Comparison of ENCODE assay signal across 8 cellular contexts in the genomic region with DNA sequence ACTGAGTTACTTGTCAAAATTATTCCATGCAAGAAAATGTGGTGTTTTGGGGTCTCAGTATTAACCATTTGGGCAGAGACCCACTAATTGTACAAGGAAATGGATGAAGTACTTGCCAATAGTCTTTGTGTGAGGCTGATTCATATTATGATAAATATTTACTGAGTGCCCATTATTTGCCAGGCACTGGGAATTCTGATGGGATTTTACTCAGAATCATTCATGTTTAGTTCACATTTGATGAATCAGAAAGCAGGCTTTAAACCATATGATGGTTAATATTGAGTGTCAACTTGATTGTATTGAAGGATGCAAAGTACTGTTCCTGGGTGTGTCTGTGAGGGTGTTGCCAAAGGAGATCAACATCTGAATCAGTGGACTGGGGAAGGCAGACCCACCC.
"Had no signal": no experiment of that assay in that cellular context is flagged by ENCODE, and none has a peak within 500 bp of the region (broad histone marks: within the 10 kb centered on the region; RNA-seq: fewer than 3 reads in every experiment).

No MANE protein-coding gene starts in this region.

- FAIRE-seq: HepG2, HTR-8/SVneo, K562 had no signal

- DNase-seq: IMR-90, KBM-7, KG1 had no signal

- H3K4me2 ChIP-seq: KMS-11 had no signal

- ATAC-seq: HepG2, K562 had no signal

- H3K27ac ChIP-seq: HL-60, KMS-11 had no signal

- H3K4me3 ChIP-seq: K562 had no signal

- H3K9ac ChIP-seq: KMS-11 had no signal
